15 cellular contexts compared by ENCODE assay signal in genomic region chr13:98942997-98943396, GRCh38.
"Had no signal": no experiment of that assay in that cellular context is flagged by ENCODE, and none has a peak within 500 bp of the region (broad histone marks: within the 10 kb centered on the region; RNA-seq: fewer than 3 reads in every experiment).

No MANE protein-coding gene starts in this region.

- H3K4me3 ChIP-seq: colonic mucosa, psoas muscle, right lobe of liver, smooth muscle cell, upper lobe of left lung had no signal

- H3K27me3 ChIP-seq: colonic mucosa, right lobe of liver, upper lobe of left lung had no signal

- ATAC-seq: activated naive CD4-positive, alpha-beta T cell treated with anti-CD3 and anti-CD28 coated beads, Interleukin-2, amount 50 U/mL, for 72 hours; psoas muscle; right lobe of liver; stimulated activated naive CD8-positive, alpha-beta T cell treated with anti-CD3 and anti-CD28 coated beads, Interleukin-15, amount 100 ng/mL, for 72 hours had no signal

- H3K36me3 ChIP-seq: colonic mucosa, right lobe of liver, upper lobe of left lung had no signal

- DNase-seq: activated CD4-positive, alpha-beta memory T cell treated with anti-CD3 and anti-CD28 coated beads, Interleukin-2, amount 10 ng/mL, durations not matched to agents 7 days and 5 days; activated CD4-positive, alpha-beta T cell treated with anti-CD3 and anti-CD28 coated beads for 4 hours; activated effector memory CD4-positive, alpha-beta T cell treated with anti-CD3 and anti-CD28 coated beads, Interleukin-2, amount 50 U/mL, for 16 hours; activated T-cell treated with anti-CD3 and anti-CD28 coated beads, Interleukin-2, amount 50 U/mL, for 48 hours; amniotic stem cell; central memory CD4-positive, alpha-beta T cell; colonic mucosa; psoas muscle; right lobe of liver; stimulated activated naive CD8-positive, alpha-beta T cell treated with anti-CD3 and anti-CD28 coated beads, Interleukin-15, amount 100 ng/mL, for 72 hours; T-helper 2 cell; upper lobe of left lung had no signal

- FAIRE-seq: endometrium had no signal
